ENCODE assay signal across 8 cellular contexts in genomic region chr9:128066713-128067621, GRCh38. TPM values are rescaled to one million over a fixed set of nuclear protein-coding genes. Genes with fewer than 3 reads are reported as not detected.
DNase-seq lines count a peak whose midpoint lies in the region; ATAC-seq lines count a peak whose summit lies in the region.

Gene NAIF1 (minus strand): TSS chr9:128067320. CDS start chr9:128067101, 219 bp downstream.

- peak within 1 kb of the TSS; percentile 100 for H4K8ac ChIP-seq in mesenchymal stem cell (ENCODE audit: low read length)

- WGBS in mesenchymal stem cell: 40% methylated on average over 51 of the region's 53 CpGs

- peak within 1 kb of the TSS; percentile 98 to 99 for H3K18ac ChIP-seq in mesenchymal stem cell (ENCODE audit: low read depth in 1 of 2, low read length in 2 of 2)

- peak within 1 kb of the TSS; percentile 94 for H2BK15ac ChIP-seq in mesenchymal stem cell (ENCODE audit: low read depth, poor library complexity, severe bottlenecking)

- peak within 1 kb of the TSS; percentile 96 for H4K91ac ChIP-seq in mesenchymal stem cell (ENCODE audit: low read length)

- H2BK120ac ChIP-seq in mesenchymal stem cell (ENCODE audit: low read depth, low read length): peak within 1 kb of the TSS; percentile 78

- H3K4me1 ChIP-seq in endocrine pancreas (ENCODE audit: control insufficient read depth, insufficient read depth, low read length) (peaks cover under 1% of the 10 kb centered on the region), mesenchymal stem cell (ENCODE audit: control insufficient read depth, insufficient read depth, low read depth, low read length) (peaks cover 15% of the 10 kb centered on the region)

- H3K36me3 ChIP-seq in endocrine pancreas (ENCODE audit: control insufficient read depth, insufficient read depth, low read length) (peaks cover 2% of the 10 kb centered on the region), mesenchymal stem cell (ENCODE audit: control insufficient read depth in 1 of 2, insufficient read depth in 2 of 2, low read depth in 1 of 2, low read length in 2 of 2) (peaks cover 14 to 20% of the 10 kb centered on the region in 2 experiments)

- H3K4me2 ChIP-seq in mesenchymal stem cell (ENCODE audit: low read length, poor library complexity, severe bottlenecking): peak within 1 kb of the TSS; percentile 87

- peak within 1 kb of the TSS; percentile 73 to 87 for H2BK12ac ChIP-seq in mesenchymal stem cell (ENCODE audit: low read length in 2 of 2)

- DNase-seq in COLO668 (lab: John Stamatoyannopoulos, UW; ENCODE audit: unreplicated experiment) (peak; percentile 96), HT1080 (ENCODE audit: low read depth) (peak; percentile 98), NOMO-1 treated with DMSO at 0.1 percent for 48 hours (lab: John Stamatoyannopoulos, UW; ENCODE audit: unreplicated experiment) (peak; percentile 98), mesenchymal stem cell (peak; percentile 100)
- DNase-seq in activated CD8-positive, alpha-beta memory T cell treated with anti-CD3 and anti-CD28 coated beads for 48 hours (ENCODE audit: low read depth in 2 of 3, low spot score in 2 of 3): peak; percentile 89 to 95 (median 93)
- DNase-seq in stimulated activated CD8-positive, alpha-beta memory T cell treated with anti-CD3 and anti-CD28 coated beads, Interleukin-12 subunit alpha, Interleukin-12 subunit beta, amount 100 ng/mL, for 4 hours (ENCODE audit: low read depth): peak; percentile 91

- peak; percentile 50 for ATAC-seq in GM21360 (IDR thresholded peaks at IDR 0.05; ENCODE audit: unreplicated experiment)

- peak within 1 kb of the TSS; percentile 91 for H2AK5ac ChIP-seq in mesenchymal stem cell (ENCODE audit: low read length, severe bottlenecking)

- H3K27ac ChIP-seq in mesenchymal stem cell (ENCODE audit: low read length, poor library complexity, severe bottlenecking): peak within 1 kb of the TSS; percentile 97

- H3K4ac ChIP-seq in mesenchymal stem cell (ENCODE audit: low read depth in 1 of 2, low read length in 2 of 2): peak within 1 kb of the TSS; percentile 95 to 97

- peaks cover 30% of the 10 kb centered on the region for H3K79me1 ChIP-seq in mesenchymal stem cell (replicated peaks; ENCODE audit: low read length, poor library complexity, severe bottlenecking)

- H3K4me3 ChIP-seq in endocrine pancreas (ENCODE audit: control insufficient read depth, insufficient read depth, low read length) (peak within 1 kb of the TSS; percentile 96), mesenchymal stem cell (ENCODE audit: insufficient read depth in 1 of 2, low read depth in 1 of 2, low read length in 2 of 2) (peak within 1 kb of the TSS; percentile 92 to 98)

- H3K9ac ChIP-seq in endocrine pancreas (ENCODE audit: control insufficient read depth, insufficient read depth, low read length) (peak within 1 kb of the TSS; percentile 98), mesenchymal stem cell (ENCODE audit: low read length) (peak within 1 kb of the TSS; percentile 100)

- H3K9me3 ChIP-seq in endocrine pancreas (ENCODE audit: control insufficient read depth, low read length): no peaks in the 10 kb centered on the region
- no peaks in the 10 kb centered on the region for H3K9me3 ChIP-seq in mesenchymal stem cell (ENCODE audit: control insufficient read depth, low read length)

- peak within 1 kb of the TSS in 1 of 2 experiments; percentile 85 for H3K14ac ChIP-seq in mesenchymal stem cell (ENCODE audit: low read length in 2 of 2)

- H2BK5ac ChIP-seq in mesenchymal stem cell (ENCODE audit: low read depth, low read length, poor library complexity, severe bottlenecking): peak within 1 kb of the TSS; percentile 45

- H2AFZ ChIP-seq in mesenchymal stem cell (ENCODE audit: low read depth, low read length): peak within 1 kb of the TSS; percentile 62

- H3K27me3 ChIP-seq in endocrine pancreas (ENCODE audit: control insufficient read depth, insufficient read depth, low read length) (no peaks in the 10 kb centered on the region), mesenchymal stem cell (ENCODE audit: control insufficient read depth in 1 of 2, insufficient read depth in 1 of 2, low read length in 2 of 2) (no peaks in the 10 kb centered on the region)

- H3K23ac ChIP-seq in mesenchymal stem cell (ENCODE audit: low read length in 2 of 2): no peak within 1 kb of the TSS

RNA-seq across cellular contexts. Expression of gene NAIF1, which starts in this region (rescaled TPM):
- total RNA-seq in HT1080 (2014; rRNA removed; shearing (Covaris generic)): 19.6 and 21.2 TPM in 2 replicates
- 12.4 and 12.9 TPM in 2 replicates for polyA plus RNA-seq in HT1080 (2015; cell fraction: cytosol; rRNA removed)
- 9.7 and 9.9 TPM in 2 replicates for polyA plus RNA-seq in HT1080 (2015; cell fraction: nucleus; rRNA removed)
- 6.5 TPM for polyA plus RNA-seq in mesenchymal stem cell (2013, experiment 1 of 2)
- 6.1 TPM for polyA plus RNA-seq in mesenchymal stem cell (2013, experiment 2 of 2)

Comparison
In these comparisons a context has a peak if more than half of its experiments do, and no peak if none do; other contexts are left out.
1. Peak in every context shown above with its lines: DNase-seq, ATAC-seq, H3K4me3 ChIP-seq and H3K27ac ChIP-seq.